In genomic region chr15:67828379-67828968, GRCh38 we compare ENCODE assay signal across 10 cellular contexts. TPM values are rescaled to one million over a fixed set of nuclear protein-coding genes. Genes with fewer than 3 reads are reported as not detected.
DNase-seq lines count a peak whose midpoint lies in the region; ATAC-seq lines count a peak whose summit lies in the region.
"Had no signal": no experiment of that assay in that cellular context is flagged by ENCODE, and none has a peak within 500 bp of the region (broad histone marks: within the 10 kb centered on the region; RNA-seq: fewer than 3 reads in every experiment).

No MANE protein-coding gene starts in this region.

- H3K4me3 Mint-ChIP-seq in stimulated activated naive CD8-positive, alpha-beta T cell treated with anti-CD3 and anti-CD28 coated beads, Interleukin-15, Interleukin-2, amounts not matched to agents 100 ng/mL and 50 ng/mL, for 24 hours = peak overlapping the region; percentile 30
- peak overlapping the region; percentile 53 for H3K4me3 Mint-ChIP-seq in central memory CD8-positive, alpha-beta T cell
- H3K4me3 Mint-ChIP-seq in naive thymus-derived CD8-positive, alpha-beta T cell = peak overlapping the region; percentile 16 to 86 (median 60)

- ATAC-seq in stimulated activated naive CD8-positive, alpha-beta T cell treated with anti-CD3 and anti-CD28 coated beads, Interleukin-15, Interleukin-2, amounts not matched to agents 100 U/mL and 50 U/mL, for 24 hours = no peak
- ATAC-seq in central memory CD8-positive, alpha-beta T cell (replicated peaks; ENCODE audit: extremely low read depth, poor library complexity, severe bottlenecking) = no peak
- ATAC-seq in naive thymus-derived CD8-positive, alpha-beta T cell = no peak
- ATAC-seq in HG03571 (IDR thresholded peaks at IDR 0.05; ENCODE audit: unreplicated experiment) (no peak), left lobe of liver (no peak), HG03175 (IDR thresholded peaks at IDR 0.05; ENCODE audit: unreplicated experiment) (no peak), HG03342 (IDR thresholded peaks at IDR 0.05; ENCODE audit: unreplicated experiment) (no peak)

- H3K4me1 Mint-ChIP-seq in stimulated activated naive CD8-positive, alpha-beta T cell treated with anti-CD3 and anti-CD28 coated beads, Interleukin-15, Interleukin-2, amounts not matched to agents 100 ng/mL and 50 ng/mL, for 24 hours (ENCODE audit: low read depth) = peaks cover 48% of the 10 kb centered on the region
- peaks cover 31% of the 10 kb centered on the region for H3K4me1 Mint-ChIP-seq in central memory CD8-positive, alpha-beta T cell
- H3K4me1 Mint-ChIP-seq in naive thymus-derived CD8-positive, alpha-beta T cell = peaks cover 21 to 58% (median 56%) of the 10 kb centered on the region in 4 donors

- POLR2A ChIA-PET in naive thymus-derived CD8-positive, alpha-beta T cell (lab: Charles Lee) = no interaction called here

- H3K27me3 Mint-ChIP-seq in stimulated activated naive CD8-positive, alpha-beta T cell treated with anti-CD3 and anti-CD28 coated beads, Interleukin-15, Interleukin-2, amounts not matched to agents 100 ng/mL and 50 ng/mL, for 24 hours = peaks cover 77% of the 10 kb centered on the region
- H3K27me3 Mint-ChIP-seq in central memory CD8-positive, alpha-beta T cell = peaks cover 86% of the 10 kb centered on the region
- H3K27me3 Mint-ChIP-seq in naive thymus-derived CD8-positive, alpha-beta T cell = peaks cover 35 to 80% (median 62%) of the 10 kb centered on the region in 5 donors

- H3K36me3 Mint-ChIP-seq in stimulated activated naive CD8-positive, alpha-beta T cell treated with anti-CD3 and anti-CD28 coated beads, Interleukin-15, Interleukin-2, amounts not matched to agents 100 ng/mL and 50 ng/mL, for 24 hours (ENCODE audit: low read depth) = no peaks in the 10 kb centered on the region
- peaks cover 15% of the 10 kb centered on the region for H3K36me3 Mint-ChIP-seq in central memory CD8-positive, alpha-beta T cell (ENCODE audit: insufficient read depth)
- H3K36me3 Mint-ChIP-seq in naive thymus-derived CD8-positive, alpha-beta T cell = peaks cover 0 to 6% (median 2%) of the 10 kb centered on the region in 3 donors

- H3K9me3 Mint-ChIP-seq in stimulated activated naive CD8-positive, alpha-beta T cell treated with anti-CD3 and anti-CD28 coated beads, Interleukin-15, Interleukin-2, amounts not matched to agents 100 ng/mL and 50 ng/mL, for 24 hours = no peaks in the 10 kb centered on the region
- no peaks in the 10 kb centered on the region for H3K9me3 Mint-ChIP-seq in central memory CD8-positive, alpha-beta T cell
- H3K9me3 Mint-ChIP-seq in naive thymus-derived CD8-positive, alpha-beta T cell = peaks cover 0 to 2% (median 0%) of the 10 kb centered on the region in 9 donors

- no peak for DNase-seq in stimulated activated naive CD8-positive, alpha-beta T cell treated with anti-CD3 and anti-CD28 coated beads, Interleukin-15, Interleukin-2, amounts not matched to agents 100 U/mL and 50 U/mL, for 24 hours
- no peak for DNase-seq in central memory CD8-positive, alpha-beta T cell (ENCODE audit: low spot score in 2 of 2)
- DNase-seq in naive thymus-derived CD8-positive, alpha-beta T cell = no peak
- DNase-seq in left lobe of liver (ENCODE audit: low spot score) = no peak
- DNase-seq: COR-L47, NCI-H1436 treated with DMSO at 0.1 percent for 48 hours had no signal

- H3K27ac Mint-ChIP-seq in stimulated activated naive CD8-positive, alpha-beta T cell treated with anti-CD3 and anti-CD28 coated beads, Interleukin-15, Interleukin-2, amounts not matched to agents 100 ng/mL and 50 ng/mL, for 24 hours = peak overlapping the region; percentile 21
- H3K27ac Mint-ChIP-seq in central memory CD8-positive, alpha-beta T cell (ENCODE audit: low read depth) = no peak overlapping the region
- peak overlapping the region in 1 of 10 donors; percentile 74 for H3K27ac Mint-ChIP-seq in naive thymus-derived CD8-positive, alpha-beta T cell

RNA-seq across cellular contexts. Expression of gene SKOR1, which starts 3.2 kb away (rescaled TPM):
- 1 to 10 TPM; 1.0 to 1.4 TPM for total RNA-seq in naive thymus-derived CD8-positive, alpha-beta T cell
- polyA plus RNA-seq in naive thymus-derived CD8-positive, alpha-beta T cell = under 1 TPM in 1 of 3 donors, not detected in 2; 0.05 TPM
- total RNA-seq in left lobe of liver = 0.13 TPM

RNA-seq across cellular contexts. Expression of gene RNU6-1, which starts 11.4 kb away (rescaled TPM):
- total RNA-seq in naive thymus-derived CD8-positive, alpha-beta T cell = not detected
- not detected for polyA plus RNA-seq in naive thymus-derived CD8-positive, alpha-beta T cell
- not detected for total RNA-seq in left lobe of liver
